In genomic region chr2:241015439-241015838, GRCh38 we compare ENCODE assay signal across 19 cellular contexts. TPM values are rescaled to one million over a fixed set of nuclear protein-coding genes. Genes with fewer than 3 reads are reported as not detected.
DNase-seq lines count a peak whose midpoint lies in the region; ATAC-seq, FAIRE-seq and TF ChIP-seq lines count a peak whose summit lies in the region.
"Had no signal": no experiment of that assay in that cellular context is flagged by ENCODE, and none has a peak within 500 bp of the region (broad histone marks: within the 10 kb centered on the region; RNA-seq: fewer than 3 reads in every experiment).

No MANE protein-coding gene starts in this region.

- no peaks in the 10 kb centered on the region for H3K4me1 Mint-ChIP-seq in type B pancreatic cell (ENCODE audit: unreplicated experiment)

- H4K91ac ChIP-seq in H1 (replicated peaks; ENCODE audit: insufficient read length, low read length): no peak overlapping the region

- H3K4me2 ChIP-seq in H1 (ENCODE audit: insufficient read depth in 1 of 2, low read depth in 2 of 2, low read length in 2 of 2): no peak overlapping the region

- H3K9me3 ChIP-seq in H1 (ENCODE audit: insufficient read depth in 2 of 2, low read depth in 1 of 2, low read length in 1 of 2) (no peaks in the 10 kb centered on the region; a peak in 1 of 4 replicates), ovary (no peaks in the 10 kb centered on the region), ascending aorta (no peaks in the 10 kb centered on the region)

- peaks cover 0 to 4% (median 4%) of the 10 kb centered on the region in 4 experiments; a peak in 6 of 7 replicates for H3K4me1 ChIP-seq in H1 (replicated peaks in 1 of 4; ENCODE audit: control insufficient read depth in 3 of 4, insufficient read depth in 4 of 4, low read length in 3 of 4)
- peaks cover 8% of the 10 kb centered on the region for H3K4me1 ChIP-seq in ovary (ENCODE audit: insufficient read depth)
- H3K4me1 ChIP-seq in ascending aorta: peaks cover 2 to 4% of the 10 kb centered on the region in 2 donors

- no peaks in the 10 kb centered on the region for H4K20me1 ChIP-seq in H1 (replicated peaks in 1 of 2; ENCODE audit: control insufficient read depth in 1 of 2, insufficient read depth in 2 of 2, low read length in 2 of 2)

- no peak overlapping the region for H3K9ac ChIP-seq in H1 (replicated peaks in 1 of 4; ENCODE audit: extremely low read depth in 1 of 4, low read depth in 3 of 4, low read length in 3 of 4)
- H3K9ac ChIP-seq: GM23248 had no signal

- H3K27ac Mint-ChIP-seq in type B pancreatic cell: no peak overlapping the region

- H3K27ac ChIP-seq in H1 (ENCODE audit: low read depth, low read length): no peak overlapping the region
- no peak overlapping the region for H3K27ac ChIP-seq in ovary
- no peak overlapping the region for H3K27ac ChIP-seq in ascending aorta
- H3K27ac ChIP-seq: GM23248 had no signal

- 93% methylated on average over 13 of the region's 13 CpGs; no CpG with 5 or more reads in 1 of the 2 experiments for WGBS in H1 (ENCODE audit: extremely low coverage in 1 of 2, insufficient coverage in 1 of 2, insufficient read length in 1 of 2, insufficient replicate concordance in 2 of 2, low coverage in 1 of 2, low lambda C conversion rate in 2 of 2, missing lambda C conversion rate in 1 of 2), 2 experiments
- WGBS in ovary, 3 donors: 93 to 94% (median 94%) methylated on average over 13 of the region's 13 CpGs

- H2BK20ac ChIP-seq in H1 (ENCODE audit: low read length): no peak overlapping the region

- H3K4me3 Mint-ChIP-seq in type B pancreatic cell: no peak overlapping the region

- TF ChIP-seq EP300 in H1 (IDR thresholded peaks at IDR 0.05; ENCODE audit: borderline replicate concordance in 1 of 2, low read depth in 2 of 2, low read length in 2 of 2): no peak
- no peak for TF ChIP-seq EP300 in ovary (IDR thresholded peaks at IDR 0.05)

- TF ChIP-seq RAD21 in H1 (IDR thresholded peaks at IDR 0.05 in 1 of 2, conservative IDR thresholded peaks at IDR 0.05 in 1 of 2; ENCODE audit: low read depth in 2 of 2, low read length in 2 of 2): no peak

- H3K36me3 Mint-ChIP-seq in type B pancreatic cell: peaks cover 16% of the 10 kb centered on the region

- H3K9me3 Mint-ChIP-seq in type B pancreatic cell: no peaks in the 10 kb centered on the region

- intact Hi-C loops in ovary (cut with DNase I): no loop called here
- intact Hi-C loops in ascending aorta (cut with DNase I): no loop called here

- no peak overlapping the region for H2BK5ac ChIP-seq in H1 (ENCODE audit: low read depth, low read length)

- no peak overlapping the region for H3K56ac ChIP-seq in H1 (replicated peaks; ENCODE audit: insufficient read length, low read depth, low read length)

- ATAC-seq in GM21786 (IDR thresholded peaks at IDR 0.05; ENCODE audit: unreplicated experiment): no peak
- ATAC-seq in HG02885 (IDR thresholded peaks at IDR 0.05; ENCODE audit: poor library complexity, unreplicated experiment): no peak
- ATAC-seq: Panc1 had no signal

- no peak overlapping the region for H2BK120ac ChIP-seq in H1 (replicated peaks; ENCODE audit: low read depth, low read length)

- no peak overlapping the region for H3K4ac ChIP-seq in H1 (replicated peaks; ENCODE audit: insufficient read length, low read depth, low read length)

- no peaks in the 10 kb centered on the region for H3K27me3 Mint-ChIP-seq in type B pancreatic cell

- TF ChIP-seq CTCF in H1 (IDR thresholded peaks at IDR 0.05; ENCODE audit: control extremely low read depth in 1 of 3, insufficient read depth in 1 of 3, low read depth in 1 of 3, low read length in 3 of 3) (no peak), ovary (IDR thresholded peaks at IDR 0.05) (no peak), type B pancreatic cell (conservative IDR thresholded peaks at IDR 0.05) (no peak), ascending aorta (IDR thresholded peaks at IDR 0.05) (no peak)

- FAIRE-seq in H1 (lab: Jason Lieb, UNC): no peak
- FAIRE-seq: A204.1, GM19239 had no signal

- H3K27me3 ChIP-seq in H1 (replicated peaks in 1 of 4; ENCODE audit: control insufficient read depth in 3 of 4, extremely low read depth in 1 of 4, insufficient read depth in 3 of 4, low read length in 3 of 4) (no peaks in the 10 kb centered on the region), ovary (no peaks in the 10 kb centered on the region), ascending aorta (no peaks in the 10 kb centered on the region)

- no peak overlapping the region for H2AK5ac ChIP-seq in H1 (ENCODE audit: low read depth, low read length)

- CTCF ChIA-PET in H1 (lab: Charles Lee; ENCODE audit: partially characterized antibody): no interaction called here

- H3K23ac ChIP-seq in H1 (ENCODE audit: insufficient read length): no peak overlapping the region

- H3K36me3 ChIP-seq in H1 (ENCODE audit: control insufficient read depth in 2 of 4, insufficient read depth in 4 of 4, low read length in 3 of 4) (no peaks in the 10 kb centered on the region), ovary (no peaks in the 10 kb centered on the region), ascending aorta (peaks cover 7 to 19% of the 10 kb centered on the region in 2 donors)

- H4K5ac ChIP-seq in H1 (ENCODE audit: insufficient read length, low read depth, low read length): no peak overlapping the region

- no peaks in the 10 kb centered on the region for H3K23me2 ChIP-seq in H1 (ENCODE audit: low read depth, low read length)

- H2BK15ac ChIP-seq in H1 (ENCODE audit: low read length): no peak overlapping the region

- H4K8ac ChIP-seq in H1 (ENCODE audit: extremely low read depth, insufficient read depth, low read length): peak overlapping the region; percentile 79; the same call in 1 of the 2 replicates

- no peaks in the 10 kb centered on the region for H3K79me1 ChIP-seq in H1 (ENCODE audit: low read depth, low read length)

- H3K4me3 ChIP-seq in H1 (ENCODE audit: extremely low read depth in 1 of 4, insufficient read depth in 2 of 4, low read depth in 3 of 4, low read length in 4 of 4) (no peak overlapping the region), ovary (no peak overlapping the region), ascending aorta (no peak overlapping the region)
- H3K4me3 ChIP-seq: GM23248 had no signal

- H3K14ac ChIP-seq in H1 (ENCODE audit: insufficient read length): no peak overlapping the region

- POLR2A ChIA-PET in H1 (lab: Charles Lee; ENCODE audit: partially characterized antibody): no interaction called here

- H2AFZ ChIP-seq in H1 (ENCODE audit: low read length): no peak overlapping the region
- H2AFZ ChIP-seq: GM23248 had no signal

- H3K79me2 ChIP-seq in H1 (ENCODE audit: control insufficient read depth in 1 of 2, insufficient read depth in 2 of 2, low read length in 2 of 2): no peaks in the 10 kb centered on the region

- no peak overlapping the region for H2BK12ac ChIP-seq in H1 (ENCODE audit: low read depth, low read length)

- no peak overlapping the region for H3K18ac ChIP-seq in H1 (ENCODE audit: extremely low read depth, low read length)

- DNase-seq in activated CD8-positive, alpha-beta memory T cell treated with anti-CD3 and anti-CD28 coated beads for 24 hours: peak; percentile 26
- DNase-seq in activated CD8-positive, alpha-beta memory T cell treated with anti-CD3 and anti-CD28 coated beads, Interleukin-2, amount 50 U/mL, for 4 hours: no peak
- DNase-seq in H1 (ENCODE audit: low read depth in 1 of 2, low spot score in 2 of 2) (no peak), ovary (peak in 4 of 5 donors; percentile 5 to 21 (median 13)), type B pancreatic cell (ENCODE audit: extremely low spot score, unreplicated experiment) (peak; percentile 45), ascending aorta (ENCODE audit: low spot score in 2 of 2) (no peak)
- DNase-seq: C1 segment of cervical spinal cord, DMS153, GM23248, MV-4-11, NCI-H1417 treated with DMSO at 0.1 percent for 48 hours, NCI-H2029 treated with DMSO at 0.1 percent for 48 hours, NCI-H510A, NCI-H82 had no signal

- TF ChIP-seq POLR2A in H1 (IDR thresholded peaks at IDR 0.05; ENCODE audit: control extremely low read depth in 1 of 2, low read depth in 2 of 2, low read length in 2 of 2) (no peak), ovary (IDR thresholded peaks at IDR 0.05) (no peak)

TF ChIP-seq in H1, 55 proteins besides CTCF, POLR2A, EP300 and RAD21:
- no peak for TF ChIP-seq HDAC6 (IDR thresholded peaks at IDR 0.05; ENCODE audit: low read depth, low read length)

RNA-seq across cellular contexts. Expression of gene SNED1, which starts 17.0 kb away (rescaled TPM):
- total RNA-seq in H1 (2021; fragmentation: NEBNext Ultra II Directional; extraction: Animal tissue kit (Norgen Biotek cat#: 25700)): 1.9 and 2.4 TPM in 2 replicates
- polyA plus RNA-seq in H1 (2011; rRNA removed) (1.9 and 2.6 TPM in 2 replicates), ovary (10 to 100 TPM; 16.7 to 29.5 TPM)
- 1.7 TPM for polyA plus RNA-seq in H1 (2011; cell fraction: cytosol; rRNA removed)
- 8.2 TPM for polyA plus RNA-seq in H1 (2011; cell fraction: nucleus; rRNA removed)
- polyA plus RNA-seq in H1 (2012, experiment 1 of 2): 1.1 to 1.8 TPM (median 1.6 TPM) in 4 replicates
- 0.67 TPM for polyA plus RNA-seq in H1 (2012, experiment 2 of 2)
- 0.95 TPM for polyA plus RNA-seq in H1 (2013, experiment 1 of 2)
- 1.0 TPM for polyA plus RNA-seq in H1 (2013, experiment 2 of 2)
- 3.0 and 3.2 TPM in 2 replicates for polyA minus RNA-seq in H1 (2011; rRNA and poly(A)+ RNA removed)
- 5.0 TPM for polyA minus RNA-seq in H1 (2011; cell fraction: cytosol; rRNA and poly(A)+ RNA removed)
- 11.6 TPM for polyA minus RNA-seq in H1 (2011; cell fraction: nucleus; rRNA and poly(A)+ RNA removed)
- total RNA-seq in ovary (10 to 100 TPM; 32.7 to 69.5 (median 50.3) TPM), type B pancreatic cell (ENCODE audit: low replicate concordance) (9.7 and 140 TPM in 2 replicates), ascending aorta (84.3 TPM)

Comparison
In these comparisons a context has a peak if more than half of its experiments do, and no peak if none do; other contexts are left out.
1. DNase-seq: peak in activated CD8-positive, alpha-beta memory T cell treated with anti-CD3 and anti-CD28 coated beads for 24 hours (single experiment), ovary (4 of 5) and type B pancreatic cell (single experiment); none in activated CD8-positive, alpha-beta memory T cell treated with anti-CD3 and anti-CD28 coated beads, Interleukin-2, amount 50 U/mL, for 4 hours (single experiment), H1 (0 of 2) and ascending aorta (0 of 2).